Comparison of ENCODE assay signal across 17 cellular contexts in genomic region chr1:61293197-61293596, GRCh38.
"Had no signal": no experiment of that assay in that cellular context is flagged by ENCODE, and none has a peak within 500 bp of the region (broad histone marks: within the 10 kb centered on the region; RNA-seq: fewer than 3 reads in every experiment).

No MANE protein-coding gene starts in this region.

- H3K4me3 ChIP-seq: stomach, thyroid gland had no signal

- H3K9me3 ChIP-seq: SK-N-SH, stomach, thyroid gland had no signal

- DNase-seq: activated CD4-positive, alpha-beta T cell treated with anti-CD3 and anti-CD28 coated beads for 4 hours; activated CD8-positive, alpha-beta memory T cell treated with anti-CD3 and anti-CD28 coated beads, Interleukin-2, amount 50 U/mL, for 4 hours; activated CD8-positive, alpha-beta T cell treated with anti-CD3 and anti-CD28 coated beads for 36 hours; activated T-cell treated with anti-CD3 and anti-CD28 coated beads, Interleukin-2, amount 50 U/mL, for 72 hours; central memory CD4-positive, alpha-beta T cell; effector memory CD4-positive, alpha-beta T cell; head of caudate nucleus; SK-N-SH; stimulated activated CD4-positive, alpha-beta T cell treated with anti-CD3 and anti-CD28 coated beads, Interleukin-15, amount 100 ng/mL, for 24 hours; stimulated activated CD4-positive, alpha-beta T cell treated with anti-CD3 and anti-CD28 coated beads, Interleukin-4, amount 100 ng/mL, for 4 hours; stomach; T-helper 1 cell; thyroid gland had no signal

- FAIRE-seq: islet of Langerhans had no signal

- H3K9ac ChIP-seq: SK-N-SH had no signal

- H3K4me2 ChIP-seq: SK-N-SH had no signal

- H3K27me3 ChIP-seq: stomach, thyroid gland had no signal

- H3K27ac ChIP-seq: stomach, thyroid gland, VCaP had no signal

- ATAC-seq: activated CD8-positive, alpha-beta T cell treated with anti-CD3 and anti-CD28 coated beads for 36 hours; activated T-cell treated with anti-CD3 and anti-CD28 coated beads, Interleukin-2, amount 50 U/mL, for 72 hours; left lobe of liver; natural killer cell treated with Interleukin-12 subunit alpha and Interleukin-12 subunit beta and Interleukin-15 and Interleukin-18, amount 100 ng/mL, for 72 hours had no signal

- H3K36me3 ChIP-seq: stomach, thyroid gland had no signal
